Comparison of ENCODE assay signal across 8 cellular contexts in genomic region chr15:90232941-90233700, GRCh38. TPM values are rescaled to one million over a fixed set of nuclear protein-coding genes. Genes with fewer than 3 reads are reported as not detected.
A peak's percentile ranks its signal among the peaks of the same experiment; 100 is the strongest.
DNase-seq lines count a peak whose midpoint lies in the region; ATAC-seq and TF ChIP-seq lines count a peak whose summit lies in the region.

No MANE protein-coding gene starts in this region.

- no peaks in the 10 kb centered on the region for H3K27me3 Mint-ChIP-seq in activated B cell treated with CpG ODN at 0.5 μM for 24 hours

- H3K27ac ChIP-seq in GM23248 (peak overlapping the region; percentile 82), Karpas-422 (ENCODE audit: low read length) (peak overlapping the region; percentile 44; the same call in 1 of the 2 replicates), lower lobe of right lung (peak overlapping the region; percentile 95)

- peaks cover 50% of the 10 kb centered on the region for H3K4me1 Mint-ChIP-seq in activated B cell treated with CpG ODN at 0.5 μM for 24 hours

- peak; percentile 16 for ATAC-seq in activated B cell treated with CpG ODN at 0.5 μM for 24 hours (ENCODE audit: low read depth)
- ATAC-seq in lower lobe of right lung = peak; percentile 76 to 81

- H3K36me3 Mint-ChIP-seq in activated B cell treated with CpG ODN at 0.5 μM for 24 hours (ENCODE audit: low read depth) = peaks cover 47% of the 10 kb centered on the region

- H3K9ac ChIP-seq in GM23248 (peak overlapping the region; percentile 93), Karpas-422 (ENCODE audit: low read length) (peak overlapping the region; percentile 84)

- 0 out of 2 replicates have a peak, but pooled peaks cover 8% of the 10 kb centered on the region for H3K4me1 ChIP-seq in GM23248 (ENCODE audit: insufficient read depth)
- peaks cover 20% of the 10 kb centered on the region for H3K4me1 ChIP-seq in Karpas-422 (ENCODE audit: low read length)
- H3K4me1 ChIP-seq in lower lobe of right lung = peaks cover 39% of the 10 kb centered on the region

- H2AFZ ChIP-seq in GM23248 = peak overlapping the region; percentile 79
- H2AFZ ChIP-seq in Karpas-422 (ENCODE audit: low read length) = peak overlapping the region; percentile 53; the same call in 1 of the 2 replicates

- H3K4me2 ChIP-seq in GM23248 (ENCODE audit: unreplicated experiment) (peak overlapping the region; percentile 91), Karpas-422 (ENCODE audit: low read depth, low read length, poor library complexity, severe bottlenecking) (peak overlapping the region; percentile 70)

- H3K9me3 Mint-ChIP-seq in activated B cell treated with CpG ODN at 0.5 μM for 24 hours = no peaks in the 10 kb centered on the region

- TF ChIP-seq CTCF in GM06990 (IDR thresholded peaks at IDR 0.05; ENCODE audit: insufficient read depth, low read length, poor library complexity, severe bottlenecking) (peak; percentile 45), activated B cell treated with CpG ODN at 0.5 μM for 24 hours (IDR thresholded peaks at IDR 0.05) (no peak), lower lobe of right lung (IDR thresholded peaks at IDR 0.05) (peak; percentile 50)

- H3K9me3 ChIP-seq in GM23248 (ENCODE audit: low read depth) (no peaks in the 10 kb centered on the region), Karpas-422 (ENCODE audit: low read length) (no peaks in the 10 kb centered on the region), lower lobe of right lung (no peaks in the 10 kb centered on the region)

- H3K27me3 ChIP-seq in GM06990 (replicated peaks; ENCODE audit: control insufficient read depth, insufficient read depth, low read length) (no peaks in the 10 kb centered on the region), GM23248 (replicated peaks; ENCODE audit: insufficient read depth) (no peaks in the 10 kb centered on the region), Karpas-422 (ENCODE audit: low read length) (no peaks in the 10 kb centered on the region), lower lobe of right lung (ENCODE audit: low read depth) (no peaks in the 10 kb centered on the region)

- CTCF ChIA-PET in activated B cell treated with CpG ODN at 0.5 μM for 24 hours (lab: Charles Lee) = interaction anchor here (0.6 to 4.2 kb wide), 10 partner anchors 12 to 73 kb away, joined by 3 to 44 read pairs (median 8); partner anchors contain the start of gene NGRN

- H3K36me3 ChIP-seq in GM06990 (ENCODE audit: control insufficient read depth, insufficient read depth, low read length) (peaks cover 17% of the 10 kb centered on the region), GM23248 (ENCODE audit: low read depth) (no peaks in the 10 kb centered on the region), Karpas-422 (ENCODE audit: insufficient read depth, low read length) (peaks cover 5% of the 10 kb centered on the region), lower lobe of right lung (peaks cover 53% of the 10 kb centered on the region)

- intact Hi-C loops in activated B cell treated with CpG ODN at 0.5 μM for 24 hours (cut with micrococcal nuclease) = loop anchor here (1.0 to 5.0 kb wide), 9 partner anchors 32 to 699 kb away; partner anchors contain the start of genes BLM, HDDC3, IDH2 and PEX11A
- intact Hi-C loops in lower lobe of right lung (cut with DNase I) = no loop called here

- POLR2A ChIA-PET in activated B cell treated with CpG ODN at 0.5 μM for 24 hours (lab: Charles Lee) = interaction anchor here (0.6 to 4.9 kb wide), 28 partner anchors 9 to 702 kb away, joined by 3 to 63 read pairs (median 6); partner anchors contain the start of genes IDH2, IQGAP1, MAN2A2 and NGRN

- H3K79me2 ChIP-seq in GM23248 (ENCODE audit: insufficient read depth) (peaks cover 22% of the 10 kb centered on the region), Karpas-422 (ENCODE audit: low read length) (peaks cover 28% of the 10 kb centered on the region)

- H4K20me1 ChIP-seq in GM23248 (ENCODE audit: insufficient read depth) = no peaks in the 10 kb centered on the region
- 0 out of 2 replicates have a peak, but pooled peaks cover 4% of the 10 kb centered on the region for H4K20me1 ChIP-seq in Karpas-422 (ENCODE audit: insufficient read depth, low read depth, low read length)

- 1 to 3% methylated on average over 22 to 23 of the region's 30 CpGs for WGBS in GM23248 (ENCODE audit: low coverage in 1 of 2, low lambda C conversion rate in 2 of 2, missing lambda C conversion rate in 2 of 2), 2 experiments

- H3K4me3 ChIP-seq in GM06990 (replicated peaks; ENCODE audit: low read depth, low read length) = peak overlapping the region; percentile 90
- H3K4me3 ChIP-seq in GM23248 = peak overlapping the region; percentile 90
- peak overlapping the region; percentile 90 for H3K4me3 ChIP-seq in Karpas-422 (ENCODE audit: low read length)
- peak overlapping the region; percentile 88 for H3K4me3 ChIP-seq in lower lobe of right lung

- H3K27ac Mint-ChIP-seq in activated B cell treated with CpG ODN at 0.5 μM for 24 hours = peak overlapping the region; percentile 97

- no peak for DNase-seq in GM06990 (ENCODE audit: extremely low read depth, insufficient read length)
- DNase-seq in GM23248 = peak; percentile 74
- peak; percentile 84 for DNase-seq in Karpas-422
- DNase-seq in activated B cell treated with CpG ODN at 0.5 μM for 24 hours = no peak
- DNase-seq in dermis blood vessel endothelial cell = peak; percentile 58
- DNase-seq in lower lobe of right lung = peak; percentile 80
- DNase-seq in stimulated activated CD8-positive, alpha-beta memory T cell treated with anti-CD3 and anti-CD28 coated beads, Interleukin-15, amount 100 ng/mL, for 4 hours (ENCODE audit: low read depth in 2 of 2) = peak; percentile 26 to 35
- DNase-seq in NCI-H446 treated with DMSO at 0.1 percent for 48 hours (lab: John Stamatoyannopoulos, UW) = no peak

- in situ Hi-C loops in GM23248 (cut with MboI) = no loop called here

- peak overlapping the region; percentile 86 for H3K4me3 Mint-ChIP-seq in activated B cell treated with CpG ODN at 0.5 μM for 24 hours

- H3F3A ChIP-seq in GM23248 (ENCODE audit: insufficient read depth) = no peaks in the 10 kb centered on the region

- H3K9me2 ChIP-seq in GM23248 (ENCODE audit: insufficient read depth) = no peaks in the 10 kb centered on the region
- no peaks in the 10 kb centered on the region for H3K9me2 ChIP-seq in Karpas-422 (replicated peaks; ENCODE audit: insufficient read depth, low read length)

RNA-seq across cellular contexts. Expression of gene CIB1, which starts 0.6 kb away (rescaled TPM):
- 30.7 and 45.8 TPM in 2 replicates for total RNA-seq in GM23248 (2014; rRNA removed; shearing (Covaris generic))
- 123 and 129 TPM in 2 replicates for polyA plus RNA-seq in GM23248 (2016; fragmentation: Nextera tagmentation; extraction: Ambion mirVana)
- total RNA-seq in Karpas-422 (2014; rRNA removed; shearing (Covaris generic); ENCODE audit: low replicate concordance) = 42.1 and 64.5 TPM in 2 replicates
- total RNA-seq in activated B cell treated with CpG ODN at 0.5 μM for 24 hours (96.6 and 105 TPM in 2 replicates), dermis blood vessel endothelial cell (22.5 and 26.2 TPM in 2 replicates), lower lobe of right lung (80.8 TPM)

RNA-seq across cellular contexts. Expression of gene GDPGP1, which starts 0.9 kb away (rescaled TPM):
- 9.0 TPM in 2 replicates for total RNA-seq in GM23248 (2014; rRNA removed; shearing (Covaris generic))
- 1.3 TPM in 2 replicates for polyA plus RNA-seq in GM23248 (2016; fragmentation: Nextera tagmentation; extraction: Ambion mirVana)
- total RNA-seq in Karpas-422 (2014; rRNA removed; shearing (Covaris generic); ENCODE audit: low replicate concordance) = 7.8 and 11.2 TPM in 2 replicates
- 6.1 and 6.2 TPM in 2 replicates for total RNA-seq in activated B cell treated with CpG ODN at 0.5 μM for 24 hours
- 11.7 and 13.6 TPM in 2 replicates for total RNA-seq in dermis blood vessel endothelial cell
- 13.1 TPM for total RNA-seq in lower lobe of right lung

RNA-seq across cellular contexts. Expression of gene TTLL13, which starts 16.2 kb away (rescaled TPM):
- total RNA-seq in GM23248 (2014; rRNA removed; shearing (Covaris generic)) = not detected in 2 replicates
- not detected in 2 replicates for polyA plus RNA-seq in GM23248 (2016; fragmentation: Nextera tagmentation; extraction: Ambion mirVana)
- 0.40 TPM in 1 of 2 replicates, not detected in the other for total RNA-seq in Karpas-422 (2014; rRNA removed; shearing (Covaris generic); ENCODE audit: low replicate concordance)
- total RNA-seq in activated B cell treated with CpG ODN at 0.5 μM for 24 hours (0.49 and 2.2 TPM in 2 replicates), dermis blood vessel endothelial cell (0.09 and 0.17 TPM in 2 replicates), lower lobe of right lung (not detected)

RNA-seq across cellular contexts. Expression of gene SEMA4B, which starts 32.0 kb away (rescaled TPM):
- total RNA-seq in GM23248 (2014; rRNA removed; shearing (Covaris generic)) = 3.2 and 3.6 TPM in 2 replicates
- 4.5 and 4.7 TPM in 2 replicates for polyA plus RNA-seq in GM23248 (2016; fragmentation: Nextera tagmentation; extraction: Ambion mirVana)
- 40.4 and 65.1 TPM in 2 replicates for total RNA-seq in Karpas-422 (2014; rRNA removed; shearing (Covaris generic); ENCODE audit: low replicate concordance)
- total RNA-seq in activated B cell treated with CpG ODN at 0.5 μM for 24 hours (68.1 and 85.1 TPM in 2 replicates), dermis blood vessel endothelial cell (6.3 and 9.4 TPM in 2 replicates), lower lobe of right lung (48.1 TPM)

RNA-seq across cellular contexts. Expression of gene NGRN, which starts 32.4 kb away (rescaled TPM):
- 98.8 and 122 TPM in 2 replicates for total RNA-seq in GM23248 (2014; rRNA removed; shearing (Covaris generic))
- 99.5 and 107 TPM in 2 replicates for polyA plus RNA-seq in GM23248 (2016; fragmentation: Nextera tagmentation; extraction: Ambion mirVana)
- 29.9 and 41.7 TPM in 2 replicates for total RNA-seq in Karpas-422 (2014; rRNA removed; shearing (Covaris generic); ENCODE audit: low replicate concordance)
- total RNA-seq in activated B cell treated with CpG ODN at 0.5 μM for 24 hours (32.8 and 34.1 TPM in 2 replicates), dermis blood vessel endothelial cell (68.1 and 92.9 TPM in 2 replicates), lower lobe of right lung (73.4 TPM)

Comparison
In these comparisons a context has a peak if more than half of its experiments do, and no peak if none do; other contexts are left out.
1. DNase-seq: peak in GM23248 (single experiment), Karpas-422 (single experiment), dermis blood vessel endothelial cell (single experiment), lower lobe of right lung (single experiment) and stimulated activated CD8-positive, alpha-beta memory T cell treated with anti-CD3 and anti-CD28 coated beads, Interleukin-15, amount 100 ng/mL, for 4 hours (2 of 2); none in GM06990 (single experiment), activated B cell treated with CpG ODN at 0.5 μM for 24 hours (single experiment) and NCI-H446 treated with DMSO at 0.1 percent for 48 hours (single experiment).
2. H3K27ac ChIP-seq: peak in every context shown above with its lines; median percentile 95 in lower lobe of right lung; 82 in GM23248; 44 in Karpas-422.
3. Peak in every context shown above with its lines, with median percentiles within 50 percentile points of each other: H3K4me3 ChIP-seq.